In genomic region chr1:111139234-111139955, GRCh38 we compare ENCODE assay signal across 8 cellular contexts. TPM values are rescaled to one million over a fixed set of nuclear protein-coding genes. Genes with fewer than 3 reads are reported as not detected.
DNase-seq lines count a peak whose midpoint lies in the region; FAIRE-seq and TF ChIP-seq lines count a peak whose summit lies in the region.

No MANE protein-coding gene starts in this region.

- peak overlapping the region; percentile 88 for H3K9ac ChIP-seq in SK-N-MC (ENCODE audit: insufficient read length)
- H3K9ac ChIP-seq in smooth muscle cell (ENCODE audit: low read depth) = peak overlapping the region; percentile 79

- no peak for TF ChIP-seq POLR2A in H54 (IDR thresholded peaks at IDR 0.05; ENCODE audit: low read depth, low read length)

- peak overlapping the region; percentile 99 for H2AFZ ChIP-seq in smooth muscle cell (ENCODE audit: low read depth)

- H3F3A ChIP-seq in smooth muscle cell (ENCODE audit: low read depth) = peaks cover 6% of the 10 kb centered on the region

- DNase-seq in GF-D8 (lab: John Stamatoyannopoulos, UW) = peak; percentile 61
- peak; percentile 49 for DNase-seq in H54 (ENCODE audit: insufficient read length, low spot score)
- DNase-seq in MG63 = peak; percentile 76
- DNase-seq in SK-N-MC (ENCODE audit: low read depth, low spot score) = peak; percentile 59
- DNase-seq in T47D (ENCODE audit: low read depth in 1 of 2, low spot score in 1 of 2) = peak; percentile 26 to 60
- peak; percentile 72 for DNase-seq in iPS-NIHi7 (ENCODE audit: extremely low spot score)
- no peak for DNase-seq in smooth muscle cell (lab: John Stamatoyannopoulos, UW; ENCODE audit: unreplicated experiment)
- no peak for DNase-seq in islet precursor cell

- H3K36me3 ChIP-seq in MG63 (peaks cover 24% of the 10 kb centered on the region), SK-N-MC (ENCODE audit: insufficient read depth, low read length) (peaks cover 26% of the 10 kb centered on the region), smooth muscle cell (ENCODE audit: low read depth) (no peaks in the 10 kb centered on the region)

- H3K79me2 ChIP-seq in smooth muscle cell (ENCODE audit: low read depth) = peaks cover 61% of the 10 kb centered on the region

- peaks cover 14% of the 10 kb centered on the region for H4K20me1 ChIP-seq in smooth muscle cell (ENCODE audit: low read depth)

- no peak for TF ChIP-seq CTCF in smooth muscle cell (IDR thresholded peaks at IDR 0.05; ENCODE audit: borderline replicate concordance, insufficient read depth, poor library complexity, severe bottlenecking)

- peaks cover 23% of the 10 kb centered on the region for H3K4me1 ChIP-seq in smooth muscle cell (ENCODE audit: low read depth)

- FAIRE-seq in H54 (lab: Jason Lieb, UNC) = peak; percentile 79

- H3K4me3 ChIP-seq in MG63 = peak overlapping the region; percentile 95
- H3K4me3 ChIP-seq in SK-N-MC = peak overlapping the region; percentile 92
- H3K4me3 ChIP-seq in smooth muscle cell = peak overlapping the region; percentile 92

- H3K9me3 ChIP-seq in MG63 = no peaks in the 10 kb centered on the region
- no peaks in the 10 kb centered on the region for H3K9me3 ChIP-seq in SK-N-MC (ENCODE audit: low read depth, low read length)
- H3K9me3 ChIP-seq in smooth muscle cell (replicated peaks; ENCODE audit: low read depth) = no peaks in the 10 kb centered on the region

- WGBS in smooth muscle cell (ENCODE audit: low lambda C conversion rate) = under 1% methylated on average over 32 of the region's 34 CpGs

- in situ Hi-C loops in T47D (cut with HindIII; ENCODE audit: low pct_unique_long_range_greater_than_20kb, low sequenced_read_pairs) = no loop called here

- H3K27me3 ChIP-seq in MG63 (no peaks in the 10 kb centered on the region), smooth muscle cell (ENCODE audit: low read depth) (no peaks in the 10 kb centered on the region)

- H3K4me2 ChIP-seq in smooth muscle cell = peak overlapping the region; percentile 91

- H3K27ac ChIP-seq in SK-N-MC (peak overlapping the region; percentile 96), smooth muscle cell (ENCODE audit: low read depth) (peak overlapping the region; percentile 78)

RNA-seq across cellular contexts. Expression of gene DRAM2, which starts 0.5 kb away (rescaled TPM):
- 56.9 and 73.4 TPM in 2 replicates for total RNA-seq in MG63 (2014; rRNA removed; shearing (Covaris generic); ENCODE audit: low replicate concordance)
- total RNA-seq in smooth muscle cell = 122 and 147 TPM in 2 replicates
- 74.1 and 80.3 TPM in 2 replicates for polyA plus RNA-seq in smooth muscle cell

RNA-seq across cellular contexts. Expression of gene CEPT1, which starts 0.6 kb away (rescaled TPM):
- total RNA-seq in MG63 (2014; rRNA removed; shearing (Covaris generic); ENCODE audit: low replicate concordance) = 37.0 and 55.6 TPM in 2 replicates
- total RNA-seq in smooth muscle cell = 36.8 and 44.5 TPM in 2 replicates
- polyA plus RNA-seq in smooth muscle cell = 19.4 and 26.1 TPM in 2 replicates

Comparison
In these comparisons a context has a peak if more than half of its experiments do, and no peak if none do; other contexts are left out.
1. DNase-seq: peak in GF-D8 (single experiment), H54 (single experiment), MG63 (single experiment), SK-N-MC (single experiment), T47D (2 of 2) and iPS-NIHi7 (single experiment); none in smooth muscle cell (single experiment) and islet precursor cell (single experiment).
2. Peak in every context shown above with its lines, with median percentiles within 50 percentile points of each other: H3K4me3 ChIP-seq.